31 cellular contexts compared by ENCODE assay signal in the genomic region with DNA sequence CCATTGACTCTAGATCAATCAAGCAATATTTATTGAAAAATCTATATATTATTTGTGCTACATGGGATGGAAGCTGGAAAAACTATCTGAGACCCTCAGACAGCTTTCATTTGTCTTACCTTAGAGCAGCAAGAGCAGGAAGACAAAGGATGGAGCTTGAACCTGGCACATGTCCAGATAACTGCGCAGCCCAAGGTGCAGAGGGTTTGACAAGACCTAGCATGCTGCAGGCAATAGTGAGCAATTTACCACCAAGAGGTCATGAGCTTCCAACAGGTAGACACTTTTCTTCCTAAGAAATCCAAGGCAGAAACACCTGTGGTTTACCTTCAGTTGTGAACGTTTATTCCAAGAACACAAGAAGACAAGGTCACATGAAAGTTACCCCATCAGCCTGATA.
"Had no signal": no experiment of that assay in that cellular context is flagged by ENCODE, and none has a peak within 500 bp of the region (broad histone marks: within the 10 kb centered on the region; RNA-seq: fewer than 3 reads in every experiment).

No MANE protein-coding gene starts in this region.

- H3K4me1 Mint-ChIP-seq: activated B cell treated with CpG ODN at 0.5 μM for 24 hours; activated T-helper 17 cell treated with anti-CD3 and anti-CD28 coated beads, Interleukin-2, amount 50 U/mL, for 72 hours; T-helper 17 cell had no signal

- H3K27ac ChIP-seq: brain microvascular endothelial cell, cardiac muscle cell, colonic mucosa, gastrocnemius medialis, heart right ventricle, WERI-Rb-1 had no signal

- H3K4me1 ChIP-seq: colonic mucosa, gastrocnemius medialis, heart right ventricle had no signal

- ATAC-seq: activated CD4-positive, CD25-positive, alpha-beta regulatory T cell treated with anti-CD3 and anti-CD28 coated beads, Interleukin-2, amount 50 U/mL, for 24 hours; activated CD8-positive, alpha-beta T cell treated with anti-CD3 and anti-CD28 coated beads for 36 hours; activated T-cell treated with anti-CD3 and anti-CD28 coated beads, Interleukin-2, amount 50 U/mL, for 4 hours; activated T-helper 17 cell treated with anti-CD3 and anti-CD28 coated beads, Interleukin-2, amount 50 U/mL, for 72 hours; esophagus mucosa; gastrocnemius medialis; heart right ventricle; T-helper 17 cell had no signal

- H3K4me3 Mint-ChIP-seq: activated B cell treated with CpG ODN at 0.5 μM for 24 hours; activated CD8-positive, alpha-beta T cell treated with anti-CD3 and anti-CD28 coated beads for 36 hours; activated naive CD8-positive, alpha-beta T cell; activated T-cell treated with anti-CD3 and anti-CD28 coated beads, Interleukin-2, amount 50 U/mL, for 4 hours; activated T-helper 17 cell treated with anti-CD3 and anti-CD28 coated beads, Interleukin-2, amount 50 U/mL, for 72 hours; T-helper 17 cell; T-helper 2 cell treated with Interferon-gamma antibody and Interleukin-4, amounts not matched to agents 5 μg/mL and 100 μg/mL, for 36 hours had no signal

- H3K27me3 Mint-ChIP-seq: activated B cell treated with CpG ODN at 0.5 μM for 24 hours; activated naive CD8-positive, alpha-beta T cell; activated T-helper 17 cell treated with anti-CD3 and anti-CD28 coated beads, Interleukin-2, amount 50 U/mL, for 72 hours; T-helper 17 cell had no signal

- H3K27me3 ChIP-seq: brain microvascular endothelial cell, cardiac muscle cell, colonic mucosa, gastrocnemius medialis, heart right ventricle had no signal

- H3K27ac Mint-ChIP-seq: activated B cell treated with CpG ODN at 0.5 μM for 24 hours; activated CD8-positive, alpha-beta T cell treated with anti-CD3 and anti-CD28 coated beads for 36 hours; activated naive CD8-positive, alpha-beta T cell; activated T-helper 17 cell treated with anti-CD3 and anti-CD28 coated beads, Interleukin-2, amount 50 U/mL, for 72 hours; T-helper 17 cell; T-helper 2 cell treated with Interferon-gamma antibody and Interleukin-4, amounts not matched to agents 5 μg/mL and 100 μg/mL, for 36 hours had no signal

- H3K36me3 Mint-ChIP-seq: activated naive CD8-positive, alpha-beta T cell had no signal

- H3K9me3 ChIP-seq: colonic mucosa, gastrocnemius medialis, heart right ventricle had no signal

- H3K9me3 Mint-ChIP-seq: activated B cell treated with CpG ODN at 0.5 μM for 24 hours; activated CD8-positive, alpha-beta T cell treated with anti-CD3 and anti-CD28 coated beads for 36 hours; activated T-cell treated with anti-CD3 and anti-CD28 coated beads, Interleukin-2, amount 50 U/mL, for 4 hours; activated T-helper 17 cell treated with anti-CD3 and anti-CD28 coated beads, Interleukin-2, amount 50 U/mL, for 72 hours; T-helper 2 cell treated with Interferon-gamma antibody and Interleukin-4, amounts not matched to agents 5 μg/mL and 100 μg/mL, for 36 hours had no signal

- DNase-seq: activated B cell treated with CpG ODN at 0.5 μM for 24 hours; activated CD4-positive, alpha-beta T cell treated with anti-CD3 and anti-CD28 coated beads for 48 hours; activated CD4-positive, alpha-beta T cell treated with anti-CD3 and anti-CD28 coated beads, Interleukin-2, amount 50 U/mL, for 1 hour; activated CD4-positive, alpha-beta T cell treated with anti-CD3 and anti-CD28 coated beads, Interleukin-2, amount 50 U/mL, for 48 hours; activated CD8-positive, alpha-beta memory T cell treated with anti-CD3 and anti-CD28 coated beads for 24 hours; activated CD8-positive, alpha-beta T cell treated with anti-CD3 and anti-CD28 coated beads for 36 hours; activated effector memory CD4-positive, alpha-beta T cell treated with Interleukin-2 at 50 U/mL for 16 hours; activated gamma-delta T cell treated with Interleukin-2 at 50 U/mL for 16 hours; activated naive CD4-positive, alpha-beta T cell treated with anti-CD3 and anti-CD28 coated beads, Interleukin-2, amount 50 U/mL, for 16 hours; activated naive CD4-positive, alpha-beta T cell treated with Interleukin-2 at 50 U/mL for 16 hours; activated T-cell treated with anti-CD3 and anti-CD28 coated beads, Interleukin-2, amount 50 U/mL, for 4 hours; amniotic stem cell; anterior cingulate cortex; brain microvascular endothelial cell; central memory CD4-positive, alpha-beta T cell; cerebellar nuclear complex; colonic mucosa; effector CD8-positive, alpha-beta T cell; foreskin fibroblast; gastrocnemius medialis; heart right ventricle; T-helper 1 cell; T-helper 17 cell; T1000; WERI-Rb-1 had no signal
